19 cellular contexts compared by ENCODE assay signal in the genomic region with DNA sequence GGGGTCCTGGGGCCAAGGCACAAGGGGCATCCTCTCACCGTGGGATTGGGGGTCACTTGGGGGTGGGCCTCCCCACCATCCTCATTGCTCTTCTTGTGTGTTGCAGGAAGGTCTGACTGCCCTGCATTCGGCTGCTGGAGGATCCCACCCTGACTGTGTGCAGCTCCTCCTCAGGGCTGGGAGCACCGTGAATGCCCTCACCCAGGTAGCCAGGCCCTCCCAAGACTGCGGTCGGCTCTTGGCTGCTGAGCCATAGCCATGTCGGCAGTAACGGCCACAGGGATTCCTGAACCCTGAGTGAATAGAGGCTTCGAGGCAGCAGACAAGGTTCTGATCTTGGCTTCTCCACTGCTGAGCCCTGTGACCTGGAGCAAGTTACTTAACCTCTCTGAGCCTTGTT. TPM values are rescaled to one million over a fixed set of nuclear protein-coding genes. Genes with fewer than 3 reads are reported as not detected.
DNase-seq lines count a peak whose midpoint lies in the region; ATAC-seq and TF ChIP-seq lines count a peak whose summit lies in the region.
"Had no signal": no experiment of that assay in that cellular context is flagged by ENCODE, and none has a peak within 500 bp of the region (broad histone marks: within the 10 kb centered on the region; RNA-seq: fewer than 3 reads in every experiment).

No MANE protein-coding gene starts in this region.

- no peaks in the 10 kb centered on the region for H3K9me3 ChIP-seq in OCI-LY3 (ENCODE audit: insufficient read depth, low read length)
- no peaks in the 10 kb centered on the region for H3K9me3 ChIP-seq in T-helper 17 cell (ENCODE audit: control insufficient read depth, low read length, poor library complexity, severe bottlenecking)
- H3K9me3 ChIP-seq: Peyer's patch had no signal

- H3K9me3 Mint-ChIP-seq in activated CD4-positive, alpha-beta T cell treated with anti-CD3 and anti-CD28 coated beads, Interleukin-2, amount 10 ng/mL, durations not matched to agents 24 days and 14 days, result no peaks in the 10 kb centered on the region
- no peaks in the 10 kb centered on the region for H3K9me3 Mint-ChIP-seq in stimulated activated effector memory CD8-positive, alpha-beta T cell treated with anti-CD3 and anti-CD28 coated beads, Interleukin-12 subunit alpha, Interleukin-12 subunit beta, amount 100 ng/mL, for 72 hours
- no peaks in the 10 kb centered on the region for H3K9me3 Mint-ChIP-seq in T-helper 2 cell treated with Interferon-gamma antibody and Interleukin-4, amounts not matched to agents 5 μg/mL and 100 μg/mL, for 36 hours

- H2AFZ ChIP-seq in OCI-LY3 (ENCODE audit: low read depth, low read length), result 0 out of 2 replicates have a peak overlapping the region, but pooled peaks have one; percentile 13

- TF ChIP-seq CTCF in OCI-LY3 (IDR thresholded peaks at IDR 0.05; ENCODE audit: low read depth, low read length) (no peak), omental fat pad (IDR thresholded peaks at IDR 0.05) (no peak)

- H3K4me2 ChIP-seq in OCI-LY3 (ENCODE audit: low read length), result peak overlapping the region; percentile 53

- peaks cover 38% of the 10 kb centered on the region for H3K4me1 ChIP-seq in OCI-LY3 (ENCODE audit: low read length)
- H3K4me1 ChIP-seq: Peyer's patch had no signal

- DNase-seq in activated CD4-positive, alpha-beta T cell treated with anti-CD3 and anti-CD28 coated beads, Interleukin-2, amount 10 ng/mL, durations not matched to agents 24 days and 14 days, result peak; percentile 45
- DNase-seq in activated CD4-positive, alpha-beta T cell treated with anti-CD3 and anti-CD28 coated beads for 1 hour, result no peak
- peak; percentile 30 for DNase-seq in left lobe of liver (ENCODE audit: low spot score)
- DNase-seq in stimulated activated effector memory CD8-positive, alpha-beta T cell treated with anti-CD3 and anti-CD28 coated beads, Interleukin-12 subunit alpha, Interleukin-12 subunit beta, amount 100 ng/mL, for 72 hours (ENCODE audit: low spot score in 2 of 2), result peak in 1 of 2 donors; percentile 35
- no peak for DNase-seq in T-helper 2 cell treated with Interferon-gamma antibody and Interleukin-4, amounts not matched to agents 5 μg/mL and 100 μg/mL, for 36 hours (ENCODE audit: low spot score)
- no peak for DNase-seq in T-helper 17 cell
- DNase-seq in omental fat pad (ENCODE audit: low spot score), result no peak
- DNase-seq: DMS 273 treated with DMSO at 0.1 percent for 48 hours, GF-D8, GOT3, KBM-7, NCI-H1436, NCI-H2029 treated with DMSO at 0.1 percent for 48 hours, NCI-H510A treated with DMSO at 0.1 percent for 48 hours, NCI-H82, SHP77 had no signal

- H3K4me3 ChIP-seq in OCI-LY3 (ENCODE audit: low read length), result peak overlapping the region; percentile 38; the same call in 1 of the 2 replicates
- H3K4me3 ChIP-seq: Peyer's patch had no signal

- H3K27me3 Mint-ChIP-seq in activated CD4-positive, alpha-beta T cell treated with anti-CD3 and anti-CD28 coated beads, Interleukin-2, amount 10 ng/mL, durations not matched to agents 24 days and 14 days, result no peaks in the 10 kb centered on the region
- no peaks in the 10 kb centered on the region for H3K27me3 Mint-ChIP-seq in T-helper 2 cell treated with Interferon-gamma antibody and Interleukin-4, amounts not matched to agents 5 μg/mL and 100 μg/mL, for 36 hours (ENCODE audit: low read depth)
- no peaks in the 10 kb centered on the region for H3K27me3 Mint-ChIP-seq in T-helper 17 cell

- H3K27me3 ChIP-seq in OCI-LY3 (ENCODE audit: low read depth, low read length), result no peaks in the 10 kb centered on the region
- H3K27me3 ChIP-seq: Peyer's patch had no signal

- intact Hi-C loops in activated CD4-positive, alpha-beta T cell treated with anti-CD3 and anti-CD28 coated beads, Interleukin-2, amount 10 ng/mL, durations not matched to agents 24 days and 14 days (cut with micrococcal nuclease), result no loop called here

- peaks cover 11% of the 10 kb centered on the region for H3K4me1 Mint-ChIP-seq in activated CD4-positive, alpha-beta T cell treated with anti-CD3 and anti-CD28 coated beads, Interleukin-2, amount 10 ng/mL, durations not matched to agents 24 days and 14 days
- H3K4me1 Mint-ChIP-seq in stimulated activated effector memory CD8-positive, alpha-beta T cell treated with anti-CD3 and anti-CD28 coated beads, Interleukin-12 subunit alpha, Interleukin-12 subunit beta, amount 100 ng/mL, for 72 hours, result peaks cover 6% of the 10 kb centered on the region
- H3K4me1 Mint-ChIP-seq in T-helper 2 cell treated with Interferon-gamma antibody and Interleukin-4, amounts not matched to agents 5 μg/mL and 100 μg/mL, for 36 hours (ENCODE audit: low read depth), result peaks cover 9% of the 10 kb centered on the region
- H3K4me1 Mint-ChIP-seq in T-helper 17 cell, result peaks cover 6% of the 10 kb centered on the region

- H3K36me3 Mint-ChIP-seq in activated CD4-positive, alpha-beta T cell treated with anti-CD3 and anti-CD28 coated beads, Interleukin-2, amount 10 ng/mL, durations not matched to agents 24 days and 14 days (ENCODE audit: low read depth), result no peaks in the 10 kb centered on the region
- peaks cover 26% of the 10 kb centered on the region for H3K36me3 Mint-ChIP-seq in stimulated activated effector memory CD8-positive, alpha-beta T cell treated with anti-CD3 and anti-CD28 coated beads, Interleukin-12 subunit alpha, Interleukin-12 subunit beta, amount 100 ng/mL, for 72 hours
- no peaks in the 10 kb centered on the region for H3K36me3 Mint-ChIP-seq in T-helper 2 cell treated with Interferon-gamma antibody and Interleukin-4, amounts not matched to agents 5 μg/mL and 100 μg/mL, for 36 hours (ENCODE audit: low read depth)
- peaks cover 5% of the 10 kb centered on the region for H3K36me3 Mint-ChIP-seq in T-helper 17 cell (ENCODE audit: low read depth)

- H3K4me3 Mint-ChIP-seq in activated CD4-positive, alpha-beta T cell treated with anti-CD3 and anti-CD28 coated beads, Interleukin-2, amount 10 ng/mL, durations not matched to agents 24 days and 14 days, result no peak overlapping the region
- H3K4me3 Mint-ChIP-seq in stimulated activated effector memory CD8-positive, alpha-beta T cell treated with anti-CD3 and anti-CD28 coated beads, Interleukin-12 subunit alpha, Interleukin-12 subunit beta, amount 100 ng/mL, for 72 hours, result no peak overlapping the region
- H3K4me3 Mint-ChIP-seq in T-helper 2 cell treated with Interferon-gamma antibody and Interleukin-4, amounts not matched to agents 5 μg/mL and 100 μg/mL, for 36 hours, result no peak overlapping the region
- no peak overlapping the region for H3K4me3 Mint-ChIP-seq in T-helper 17 cell

- H3K79me2 ChIP-seq in OCI-LY3 (ENCODE audit: low read length), result no peaks in the 10 kb centered on the region

- ATAC-seq in left lobe of liver, result no peak
- ATAC-seq in stimulated activated effector memory CD8-positive, alpha-beta T cell treated with anti-CD3 and anti-CD28 coated beads, Interleukin-12 subunit alpha, Interleukin-12 subunit beta, amount 100 ng/mL, for 72 hours, result no peak
- ATAC-seq in T-helper 17 cell, result no peak
- ATAC-seq in omental fat pad (ENCODE audit: low FRiP score), result no peak

- H4K20me1 ChIP-seq in OCI-LY3 (ENCODE audit: insufficient read depth, low read length), result no peaks in the 10 kb centered on the region

- peak overlapping the region; percentile 30; the same call in 1 of the 2 replicates for H3K9ac ChIP-seq in OCI-LY3 (ENCODE audit: low read length)

- H3K27ac ChIP-seq in OCI-LY3 (ENCODE audit: low read length), result peak overlapping the region; percentile 64; the same call in 1 of the 2 replicates
- H3K27ac ChIP-seq: 22Rv1, Peyer's patch had no signal

- no peaks in the 10 kb centered on the region for H3K36me3 ChIP-seq in OCI-LY3 (replicated peaks; ENCODE audit: low read depth, low read length)
- H3K36me3 ChIP-seq: Peyer's patch had no signal

- H3K27ac Mint-ChIP-seq in activated CD4-positive, alpha-beta T cell treated with anti-CD3 and anti-CD28 coated beads, Interleukin-2, amount 10 ng/mL, durations not matched to agents 24 days and 14 days, result no peak overlapping the region
- H3K27ac Mint-ChIP-seq in stimulated activated effector memory CD8-positive, alpha-beta T cell treated with anti-CD3 and anti-CD28 coated beads, Interleukin-12 subunit alpha, Interleukin-12 subunit beta, amount 100 ng/mL, for 72 hours, result peak overlapping the region; percentile 46
- H3K27ac Mint-ChIP-seq in T-helper 2 cell treated with Interferon-gamma antibody and Interleukin-4, amounts not matched to agents 5 μg/mL and 100 μg/mL, for 36 hours, result no peak overlapping the region
- H3K27ac Mint-ChIP-seq in T-helper 17 cell, result no peak overlapping the region

RNA-seq across cellular contexts. Expression of a gene that starts 19.7 kb away (rescaled TPM):
- total RNA-seq in activated CD4-positive, alpha-beta T cell treated with anti-CD3 and anti-CD28 coated beads, Interleukin-2, amount 10 ng/mL, durations not matched to agents 24 days and 14 days, result 1.4 and 1.8 TPM in 2 replicates
- total RNA-seq in left lobe of liver, result 0.38 TPM
- total RNA-seq in T-helper 17 cell, result 1 to 10 TPM; 3.0 to 8.9 TPM
- total RNA-seq in omental fat pad, result 10 to 100 TPM in 1 of 4 donors, 1 to 10 TPM in 3; 5.9 to 18.5 (median 7.5) TPM

RNA-seq across cellular contexts. Expression of a gene that starts 58.3 kb away (rescaled TPM):
- 70.4 and 76.2 TPM in 2 replicates for total RNA-seq in activated CD4-positive, alpha-beta T cell treated with anti-CD3 and anti-CD28 coated beads, Interleukin-2, amount 10 ng/mL, durations not matched to agents 24 days and 14 days
- 35.7 TPM for total RNA-seq in left lobe of liver
- total RNA-seq in T-helper 17 cell, result 10 to 100 TPM; 42.4 to 48.6 TPM
- 10 to 100 TPM; 72.9 to 93.9 (median 84.7) TPM for total RNA-seq in omental fat pad

Comparison
In these comparisons a context has a peak if more than half of its experiments do, and no peak if none do; other contexts are left out.
1. DNase-seq: peak in activated CD4-positive, alpha-beta T cell treated with anti-CD3 and anti-CD28 coated beads, Interleukin-2, amount 10 ng/mL, durations not matched to agents 24 days and 14 days (single experiment) and left lobe of liver (single experiment); none in activated CD4-positive, alpha-beta T cell treated with anti-CD3 and anti-CD28 coated beads for 1 hour (single experiment), T-helper 2 cell treated with Interferon-gamma antibody and Interleukin-4, amounts not matched to agents 5 μg/mL and 100 μg/mL, for 36 hours (single experiment), T-helper 17 cell (0 of 3) and omental fat pad (single experiment).